Comparison of ENCODE assay signal across 14 cellular contexts in genomic region chr16:85447657-85448313, GRCh38.
A peak's percentile ranks its signal among the peaks of the same experiment; 100 is the strongest.
DNase-seq lines count a peak whose midpoint lies in the region; ATAC-seq, FAIRE-seq and TF ChIP-seq lines count a peak whose summit lies in the region.
"Had no signal": no experiment of that assay in that cellular context is flagged by ENCODE, and none has a peak within 500 bp of the region (broad histone marks: within the 10 kb centered on the region; RNA-seq: fewer than 3 reads in every experiment).

No MANE protein-coding gene starts in this region.

- no peak for TF ChIP-seq POLR2A in H1 (IDR thresholded peaks at IDR 0.05; ENCODE audit: control extremely low read depth in 1 of 2, low read depth in 2 of 2, low read length in 2 of 2)

- no peaks in the 10 kb centered on the region for H3K9me3 Mint-ChIP-seq in type B pancreatic cell
- H3K9me3 Mint-ChIP-seq: activated T-cell treated with anti-CD3 and anti-CD28 coated beads, Interleukin-2, amount 50 U/mL, for 24 hours; dendritic cell treated with granulocyte-macrophage colony-stimulating factor and Interleukin-4, amounts not matched to agents 40 ng/mL and 50 ng/mL, for 4 days had no signal

- H4K91ac ChIP-seq in H1 (replicated peaks; ENCODE audit: insufficient read length, low read length) = peak overlapping the region; percentile 25

- H2BK12ac ChIP-seq in H1 (ENCODE audit: low read depth, low read length) = 0 out of 2 replicates have a peak overlapping the region, but pooled peaks have one; percentile 60

- peaks cover 0 to 6% of the 10 kb centered on the region in 2 experiments for H4K20me1 ChIP-seq in H1 (replicated peaks in 1 of 2; ENCODE audit: control insufficient read depth in 1 of 2, insufficient read depth in 2 of 2, low read length in 2 of 2)

- CTCF ChIA-PET in H1 (lab: Charles Lee; ENCODE audit: partially characterized antibody) = interaction anchor here (0.7 to 10.9 kb wide), 26 partner anchors 9 to 361 kb away, joined by 3 to 178 read pairs (median 5); no protein-coding TSS in a partner anchor

- no peak overlapping the region for H3K14ac ChIP-seq in H1 (ENCODE audit: insufficient read length)

- DNase-seq in NCI-H748 (lab: John Stamatoyannopoulos, UW; ENCODE audit: unreplicated experiment) (peak; percentile 54), NCI-H748 treated with DMSO at 0.1 percent for 48 hours (lab: John Stamatoyannopoulos, UW) (no peak), NCI-H69 (lab: John Stamatoyannopoulos, UW) (peak; percentile 52), H1 (ENCODE audit: low read depth in 1 of 2, low spot score in 2 of 2) (no peak), type B pancreatic cell (ENCODE audit: extremely low spot score, unreplicated experiment) (no peak), epidermal melanocyte (ENCODE audit: insufficient read length, low spot score) (no peak)
- DNase-seq: left lung, PC-3 had no signal

- H2AFZ ChIP-seq in H1 (ENCODE audit: low read length) = no peak overlapping the region

- no peak for TF ChIP-seq RAD21 in H1 (IDR thresholded peaks at IDR 0.05 in 1 of 2, conservative IDR thresholded peaks at IDR 0.05 in 1 of 2; ENCODE audit: low read depth in 2 of 2, low read length in 2 of 2)

- H3K4me1 Mint-ChIP-seq in type B pancreatic cell (ENCODE audit: unreplicated experiment) = peaks cover 23% of the 10 kb centered on the region

- H3K4ac ChIP-seq in H1 (replicated peaks; ENCODE audit: insufficient read length, low read depth, low read length) = no peak overlapping the region

- H3K4me3 ChIP-seq in H1 (ENCODE audit: extremely low read depth in 1 of 4, insufficient read depth in 2 of 4, low read depth in 3 of 4, low read length in 4 of 4) = no peak overlapping the region
- H3K4me3 ChIP-seq: left lung, smooth muscle cell had no signal

- H3K27me3 Mint-ChIP-seq in type B pancreatic cell = peaks cover 2% of the 10 kb centered on the region
- H3K27me3 Mint-ChIP-seq: activated T-cell treated with anti-CD3 and anti-CD28 coated beads, Interleukin-2, amount 50 U/mL, for 24 hours had no signal

- H3K79me2 ChIP-seq in H1 (ENCODE audit: control insufficient read depth in 1 of 2, insufficient read depth in 2 of 2, low read length in 2 of 2) = no peaks in the 10 kb centered on the region

- H3K18ac ChIP-seq in H1 (ENCODE audit: extremely low read depth, low read length) = no peak overlapping the region

- peak overlapping the region; percentile 75 for H3K27ac Mint-ChIP-seq in type B pancreatic cell
- H3K27ac Mint-ChIP-seq: dendritic cell treated with granulocyte-macrophage colony-stimulating factor and Interleukin-4, amounts not matched to agents 40 ng/mL and 50 ng/mL, for 4 days had no signal

- no peaks in the 10 kb centered on the region for H3K9me3 ChIP-seq in H1 (ENCODE audit: insufficient read depth in 2 of 2, low read depth in 1 of 2, low read length in 1 of 2)
- H3K9me3 ChIP-seq: left lung, neutrophil had no signal

- no peak overlapping the region for H3K27ac ChIP-seq in H1 (ENCODE audit: low read depth, low read length)
- H3K27ac ChIP-seq: left lung, neutrophil had no signal

- POLR2A ChIA-PET in H1 (lab: Charles Lee; ENCODE audit: partially characterized antibody) = interaction anchor here (1.0 to 2.2 kb wide), 4 partner anchors 10 to 105 kb away, joined by 3 to 9 read pairs (median 3); no protein-coding TSS in a partner anchor

- no peak overlapping the region for H4K8ac ChIP-seq in H1 (ENCODE audit: extremely low read depth, insufficient read depth, low read length)

- no peaks in the 10 kb centered on the region; a peak in 1 of 7 replicates for H3K27me3 ChIP-seq in H1 (replicated peaks in 1 of 4; ENCODE audit: control insufficient read depth in 3 of 4, extremely low read depth in 1 of 4, insufficient read depth in 3 of 4, low read length in 3 of 4)

- ATAC-seq in HG03039 (IDR thresholded peaks at IDR 0.05; ENCODE audit: unreplicated experiment) = no peak
- ATAC-seq in HG02852 (IDR thresholded peaks at IDR 0.05; ENCODE audit: unreplicated experiment) = no peak
- ATAC-seq: PC-3 had no signal

- peaks cover 0 to 23% (median 16%) of the 10 kb centered on the region in 4 experiments; a peak in 6 of 7 replicates for H3K4me1 ChIP-seq in H1 (replicated peaks in 1 of 4; ENCODE audit: control insufficient read depth in 3 of 4, insufficient read depth in 4 of 4, low read length in 3 of 4)

- no peak overlapping the region for H3K23ac ChIP-seq in H1 (ENCODE audit: insufficient read length)

- H3K36me3 Mint-ChIP-seq in type B pancreatic cell = no peaks in the 10 kb centered on the region

- H2BK5ac ChIP-seq in H1 (ENCODE audit: low read depth, low read length) = no peak overlapping the region

- no peak overlapping the region for H2BK20ac ChIP-seq in H1 (ENCODE audit: low read length)

- peaks cover 3% of the 10 kb centered on the region; the same call in 1 of the 2 replicates for H3K23me2 ChIP-seq in H1 (ENCODE audit: low read depth, low read length)

- H2BK120ac ChIP-seq in H1 (replicated peaks; ENCODE audit: low read depth, low read length) = no peak overlapping the region

- H3K56ac ChIP-seq in H1 (replicated peaks; ENCODE audit: insufficient read length, low read depth, low read length) = no peak overlapping the region

- H3K79me1 ChIP-seq in H1 (ENCODE audit: low read depth, low read length) = no peaks in the 10 kb centered on the region

- H3K4me3 Mint-ChIP-seq in type B pancreatic cell = peak overlapping the region; percentile 59
- H3K4me3 Mint-ChIP-seq: activated T-cell treated with anti-CD3 and anti-CD28 coated beads, Interleukin-2, amount 50 U/mL, for 24 hours; dendritic cell treated with granulocyte-macrophage colony-stimulating factor and Interleukin-4, amounts not matched to agents 40 ng/mL and 50 ng/mL, for 4 days had no signal

- TF ChIP-seq CTCF in H1 (IDR thresholded peaks at IDR 0.05; ENCODE audit: control extremely low read depth in 1 of 3, insufficient read depth in 1 of 3, low read depth in 1 of 3, low read length in 3 of 3) = no peak
- no peak for TF ChIP-seq CTCF in type B pancreatic cell (conservative IDR thresholded peaks at IDR 0.05)

- H2AK5ac ChIP-seq in H1 (ENCODE audit: low read depth, low read length) = 0 out of 2 replicates have a peak overlapping the region, but pooled peaks have one; percentile 44

- H4K5ac ChIP-seq in H1 (ENCODE audit: insufficient read length, low read depth, low read length) = no peak overlapping the region

- TF ChIP-seq EP300 in H1 (IDR thresholded peaks at IDR 0.05; ENCODE audit: borderline replicate concordance in 1 of 2, low read depth in 2 of 2, low read length in 2 of 2) = no peak

- H2BK15ac ChIP-seq in H1 (ENCODE audit: low read length) = no peak overlapping the region

- FAIRE-seq in H1 (lab: Jason Lieb, UNC) = no peak

- no peaks in the 10 kb centered on the region for H3K36me3 ChIP-seq in H1 (ENCODE audit: control insufficient read depth in 2 of 4, insufficient read depth in 4 of 4, low read length in 3 of 4)
- H3K36me3 ChIP-seq: left lung, neutrophil had no signal

- H3K4me2 ChIP-seq in H1 (ENCODE audit: insufficient read depth in 1 of 2, low read depth in 2 of 2, low read length in 2 of 2) = no peak overlapping the region
- H3K4me2 ChIP-seq: smooth muscle cell had no signal

- 91% methylated on average over 13 of the region's 13 CpGs; no CpG with 5 or more reads in 1 of the 2 experiments for WGBS in H1 (ENCODE audit: extremely low coverage in 1 of 2, insufficient coverage in 1 of 2, insufficient read length in 1 of 2, insufficient replicate concordance in 2 of 2, low coverage in 1 of 2, low lambda C conversion rate in 2 of 2, missing lambda C conversion rate in 1 of 2), 2 experiments

- no peak overlapping the region for H3K9ac ChIP-seq in H1 (replicated peaks in 1 of 4; ENCODE audit: extremely low read depth in 1 of 4, low read depth in 3 of 4, low read length in 3 of 4)

TF ChIP-seq in H1, 55 proteins besides CTCF, POLR2A, EP300 and RAD21:
- TF ChIP-seq NANOG (IDR thresholded peaks at IDR 0.05; ENCODE audit: insufficient read depth, low read depth, low read length, poor library complexity, severe bottlenecking) = no peak
- no peak for TF ChIP-seq SP2 (IDR thresholded peaks at IDR 0.05; ENCODE audit: low read length)
- TF ChIP-seq SIN3A (conservative IDR thresholded peaks at IDR 0.05 in 1 of 2, IDR thresholded peaks at IDR 0.05 in 1 of 2; ENCODE audit: low read depth in 1 of 2, low read length in 2 of 2) = no peak
- no peak for TF ChIP-seq SAP30 (IDR thresholded peaks at IDR 0.05; ENCODE audit: insufficient read depth, insufficient replicate concordance, low read length)
- TF ChIP-seq SUZ12 (IDR thresholded peaks at IDR 0.05; ENCODE audit: low read length) = no peak
- TF ChIP-seq TAF7 (optimal IDR thresholded peaks at IDR 0.05; ENCODE audit: borderline replicate concordance, low read depth, low read length) = no peak
- no peak for TF ChIP-seq RFX5 (IDR thresholded peaks at IDR 0.05; ENCODE audit: borderline replicate concordance, low read depth, low read length)
TF ChIP-seq in H1: peak in this region for 0.

Comparison
In these comparisons a context has a peak if more than half of its experiments do, and no peak if none do; other contexts are left out.
1. DNase-seq: peak in NCI-H748 (single experiment) and NCI-H69 (single experiment); none in NCI-H748 treated with DMSO at 0.1 percent for 48 hours (single experiment), H1 (0 of 2), type B pancreatic cell (single experiment) and epidermal melanocyte (single experiment).